Comparison of ENCODE assay signal across 18 cellular contexts in the genomic region with DNA sequence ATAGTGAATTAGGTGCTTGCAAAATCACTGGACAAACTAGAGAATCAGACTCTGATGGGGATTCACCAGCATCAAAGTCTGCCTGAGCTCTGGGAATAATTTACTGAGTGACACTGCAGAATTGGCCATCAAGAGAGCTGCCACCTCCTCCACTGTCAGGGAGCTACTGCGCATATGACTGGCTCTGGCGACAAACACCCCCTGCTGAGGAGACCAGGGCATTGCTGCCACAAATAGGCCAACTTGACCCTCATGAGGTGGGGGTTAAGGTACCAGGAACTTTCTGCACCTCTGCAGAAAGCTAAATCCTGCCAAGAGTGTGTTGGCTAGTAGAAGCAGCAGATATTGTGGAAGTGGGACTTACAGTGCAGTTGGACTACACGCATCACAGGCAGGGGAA.
A peak's percentile ranks its signal among the peaks of the same experiment; 100 is the strongest.
DNase-seq lines count a peak whose midpoint lies in the region; ATAC-seq, FAIRE-seq and TF ChIP-seq lines count a peak whose summit lies in the region.
"Had no signal": no experiment of that assay in that cellular context is flagged by ENCODE, and none has a peak within 500 bp of the region (broad histone marks: within the 10 kb centered on the region; RNA-seq: fewer than 3 reads in every experiment).

No MANE protein-coding gene starts in this region.

- H3K79me2 ChIP-seq in DND-41 (ENCODE audit: insufficient read depth, low read length) (no peaks in the 10 kb centered on the region), GM23338 (replicated peaks; ENCODE audit: insufficient read depth) (no peaks in the 10 kb centered on the region), GM12878 (ENCODE audit: control insufficient read depth, insufficient read depth, low read length) (no peaks in the 10 kb centered on the region)

- DNase-seq in DND-41: no peak
- peak; percentile 35 for DNase-seq in GM23338 (ENCODE audit: low spot score)
- DNase-seq in GM12878 (ENCODE audit: low read depth, low spot score): no peak
- DNase-seq in left lobe of liver (ENCODE audit: low spot score): no peak
- DNase-seq in posterior cingulate gyrus: no peak
- DNase-seq in kidney: no peak
- DNase-seq: AML-193, Caco-2, DMS153, EL, H9, NCI-H1417, NCI-H1930, NCI-H774, SK-N-SH had no signal

- TF ChIP-seq POLR2A in GM12878 (IDR thresholded peaks at IDR 0.05; ENCODE audit: low read depth, low read length): no peak

- no peak for TF ChIP-seq EP300 in GM12878 (IDR thresholded peaks at IDR 0.05; ENCODE audit: borderline replicate concordance in 1 of 2, control insufficient read depth in 1 of 2, low read depth in 2 of 2, low read length in 2 of 2)

- no peak overlapping the region for H3K4me3 ChIP-seq in DND-41 (ENCODE audit: low read depth in 1 of 2, low read length in 2 of 2)
- no peak overlapping the region for H3K4me3 ChIP-seq in GM23338
- H3K4me3 ChIP-seq in GM12878: no peak overlapping the region
- no peak overlapping the region for H3K4me3 ChIP-seq in kidney (ENCODE audit: low read length in 2 of 2)

- POLR2A ChIA-PET in GM12878 (lab: Charles Lee): no interaction called here

- H3K9me3 ChIP-seq in DND-41 (ENCODE audit: insufficient read depth, low read length, severe bottlenecking) (no peaks in the 10 kb centered on the region), GM12878 (replicated peaks; ENCODE audit: control insufficient read depth, insufficient read depth, low read length) (no peaks in the 10 kb centered on the region), kidney (ENCODE audit: control insufficient read depth in 1 of 2, low read length in 2 of 2) (no peaks in the 10 kb centered on the region)
- H3K9me3 ChIP-seq: Caco-2, SK-N-SH had no signal

- H4K20me1 ChIP-seq in DND-41 (ENCODE audit: insufficient read depth, low read length): no peaks in the 10 kb centered on the region
- H4K20me1 ChIP-seq in GM23338 (replicated peaks; ENCODE audit: insufficient read depth): no peaks in the 10 kb centered on the region
- no peaks in the 10 kb centered on the region for H4K20me1 ChIP-seq in GM12878 (ENCODE audit: control insufficient read depth, insufficient read depth)

- no peaks in the 10 kb centered on the region for H3F3A ChIP-seq in GM23338 (replicated peaks; ENCODE audit: low read depth)

- H3K36me3 Mint-ChIP-seq in GM23338 (ENCODE audit: low read depth): peaks cover 3% of the 10 kb centered on the region; the same call in 2 of the 3 replicates

- in situ Hi-C loops in GM12878 (cut with MboI): no loop called here

- H3K4me2 ChIP-seq in DND-41 (ENCODE audit: insufficient read depth, low read length) (no peak overlapping the region), GM23338 (no peak overlapping the region), GM12878 (ENCODE audit: control insufficient read depth, insufficient read depth) (no peak overlapping the region)
- H3K4me2 ChIP-seq: SK-N-SH had no signal

- H2AFZ ChIP-seq in DND-41 (ENCODE audit: low read depth, low read length) (no peak overlapping the region), GM23338 (no peak overlapping the region), GM12878 (ENCODE audit: control insufficient read depth, low read depth, low read length) (no peak overlapping the region)

- RAD21 ChIA-PET in GM12878 (lab: Charles Lee; ENCODE audit: unreplicated experiment): interaction anchor here (1.1 kb wide), 2 partner anchors 24 to 88 kb away, joined by 3 read pairs; a partner anchor contains a TSS

- H3K27me3 Mint-ChIP-seq in GM23338 (ENCODE audit: insufficient read depth, low read depth, poor library complexity): peaks cover 13% of the 10 kb centered on the region

- H3K27ac Mint-ChIP-seq in GM23338: 0 out of 2 replicates have a peak overlapping the region, but pooled peaks have one; percentile 35

- no peaks in the 10 kb centered on the region for H3K9me3 Mint-ChIP-seq in GM23338
- H3K9me3 Mint-ChIP-seq: H9 had no signal

- CTCF ChIA-PET in GM12878 (lab: Yijun Ruan, JAX): interaction anchor here (2.8 to 5.5 kb wide), 3 partner anchors 9 to 88 kb away, joined by 11 to 32 read pairs (median 20); a partner anchor contains a TSS

- TF ChIP-seq CTCF in DND-41 (IDR thresholded peaks at IDR 0.05; ENCODE audit: borderline replicate concordance, extremely low read depth, low read length, poor library complexity, severe bottlenecking): peak; percentile 20
- peak in 1 of 2 experiments; percentile 21; a peak in 2 of 4 replicates for TF ChIP-seq CTCF in GM23338 (conservative IDR thresholded peaks at IDR 0.05; ENCODE audit: low read depth in 2 of 2)
- TF ChIP-seq CTCF in GM12878 (IDR thresholded peaks at IDR 0.05 in 2 of 3, conservative IDR thresholded peaks at IDR 0.05 in 1 of 3; ENCODE audit: control insufficient read depth in 2 of 3, extremely low read depth in 1 of 3, insufficient read depth in 1 of 3, low read depth in 3 of 3, low read length in 3 of 3): no peak
- no peak for TF ChIP-seq CTCF in kidney (IDR thresholded peaks at IDR 0.05; ENCODE audit: borderline replicate concordance, extremely low read depth, insufficient read depth)

- H3K4me3 Mint-ChIP-seq in GM23338: no peak overlapping the region
- H3K4me3 Mint-ChIP-seq: CD14-positive monocyte, H9 had no signal

- H3K9ac ChIP-seq in DND-41 (ENCODE audit: low read depth, low read length): no peak overlapping the region
- H3K9ac ChIP-seq in GM12878 (ENCODE audit: control insufficient read depth, insufficient read depth, low read length): no peak overlapping the region
- H3K9ac ChIP-seq in kidney (ENCODE audit: low read length in 2 of 2): no peak overlapping the region
- H3K9ac ChIP-seq: SK-N-SH had no signal

- no peak for FAIRE-seq in GM12878 (lab: Jason Lieb, UNC)
- FAIRE-seq in kidney (lab: Jason Lieb, UNC): no peak

- SMC1A ChIA-PET in GM12878 (lab: Charles Lee; ENCODE audit: uncharacterized antibody, unreplicated experiment): interaction anchor here (1.7 kb wide), 1 partner anchor 95 kb away, joined by 3 read pairs; a partner anchor contains a TSS

- H3K27me3 ChIP-seq in DND-41 (ENCODE audit: insufficient read depth, low read length, poor library complexity) (no peaks in the 10 kb centered on the region), GM23338 (ENCODE audit: insufficient read depth) (no peaks in the 10 kb centered on the region), GM12878 (replicated peaks in 1 of 2; ENCODE audit: control insufficient read depth in 2 of 2, insufficient read depth in 2 of 2, low read length in 1 of 2) (no peaks in the 10 kb centered on the region)

- no peak for TF ChIP-seq RAD21 in GM12878 (IDR thresholded peaks at IDR 0.05; ENCODE audit: insufficient read depth, low read depth, low read length)

- peaks cover 21% of the 10 kb centered on the region for H3K4me1 Mint-ChIP-seq in GM23338

- H3K4me1 ChIP-seq in DND-41 (ENCODE audit: insufficient read depth, low read length): no peaks in the 10 kb centered on the region
- no peaks in the 10 kb centered on the region; the same call in 1 of the 2 replicates for H3K4me1 ChIP-seq in GM23338 (ENCODE audit: insufficient read depth)
- no peaks in the 10 kb centered on the region for H3K4me1 ChIP-seq in GM12878 (ENCODE audit: control insufficient read depth, insufficient read depth, low read length)
- peaks cover 0 to 3% of the 10 kb centered on the region in 2 donors for H3K4me1 ChIP-seq in kidney (ENCODE audit: control insufficient read depth in 1 of 2, insufficient read depth in 1 of 2, low read depth in 1 of 2, low read length in 2 of 2)
- H3K4me1 ChIP-seq: Caco-2 had no signal

- H3K9me2 ChIP-seq in GM23338 (ENCODE audit: insufficient read depth): no peaks in the 10 kb centered on the region
- H3K9me2 ChIP-seq: SK-N-SH had no signal

- intact Hi-C loops in GM12878 (cut with micrococcal nuclease; ENCODE audit: unreplicated experiment): no loop called here
- intact Hi-C loops in posterior cingulate gyrus (cut with DNase I): no loop called here
- intact Hi-C loops in kidney (cut with DNase I): no loop called here

- H3K36me3 ChIP-seq in DND-41 (ENCODE audit: insufficient read depth, low read length) (no peaks in the 10 kb centered on the region), GM23338 (ENCODE audit: insufficient read depth) (no peaks in the 10 kb centered on the region), GM12878 (ENCODE audit: control insufficient read depth in 2 of 2, insufficient read depth in 2 of 2, low read length in 1 of 2) (no peaks in the 10 kb centered on the region; a peak in 1 of 4 replicates), kidney (ENCODE audit: control insufficient read depth in 1 of 2, insufficient read depth in 2 of 2, low read length in 2 of 2) (peaks cover 0 to 9% of the 10 kb centered on the region in 2 donors)

- no peak for ATAC-seq in DND-41 (ENCODE audit: insufficient read depth, low read depth)
- ATAC-seq in GM23338: peak; percentile 53; the same call in 2 of the 3 replicates
- ATAC-seq in GM12878: peak; percentile 36; the same call in 1 of the 3 replicates
- peak; percentile 48 for ATAC-seq in left lobe of liver
- ATAC-seq in HG03045 (IDR thresholded peaks at IDR 0.05; ENCODE audit: unreplicated experiment): no peak
- no peak for ATAC-seq in GM21360 (IDR thresholded peaks at IDR 0.05; ENCODE audit: unreplicated experiment)

- H3K27ac ChIP-seq in DND-41 (ENCODE audit: low read length): no peak overlapping the region
- H3K27ac ChIP-seq in GM23338 (ENCODE audit: low read depth): no peak overlapping the region
- H3K27ac ChIP-seq in GM12878 (ENCODE audit: control insufficient read depth, insufficient read depth): no peak overlapping the region
- no peak overlapping the region for H3K27ac ChIP-seq in kidney (ENCODE audit: low read depth in 2 of 2, low read length in 2 of 2)

- BruUV-seq in GM12878 (replicated peaks; lab: Mats Ljungman, UMichigan): no TSS peak

- 98% methylated on average over 3 of the region's 3 CpGs for WGBS in GM12878 (ENCODE audit: insufficient coverage, insufficient replicate concordance, low lambda C conversion rate, missing lambda C conversion rate)

TF ChIP-seq in GM23338, 12 proteins besides CTCF, POLR2A, EP300 and RAD21 (continues in another document):
- TF ChIP-seq JUNB (IDR thresholded peaks at IDR 0.05; ENCODE audit: unreplicated experiment) (no peak), EZH2 (IDR thresholded peaks at IDR 0.05; ENCODE audit: low read depth, unreplicated experiment) (no peak), EZH2phosphoT487 (IDR thresholded peaks at IDR 0.05; ENCODE audit: unreplicated experiment) (no peak), ZNF114 (CRISPR knock-in tag; IDR thresholded peaks at IDR 0.05) (no peak)

TF ChIP-seq in GM12878, 131 proteins besides CTCF, POLR2A, EP300 and RAD21 (continues in another document):
- TF ChIP-seq ZNF217 (IDR thresholded peaks at IDR 0.05) (no peak), YY1 (IDR thresholded peaks at IDR 0.05; ENCODE audit: low read depth, low read length) (no peak), MEF2A (IDR thresholded peaks at IDR 0.05; ENCODE audit: insufficient read depth, low read depth, low read length) (no peak), BMI1 (IDR thresholded peaks at IDR 0.05; ENCODE audit: borderline replicate concordance) (no peak), ZNF622 (IDR thresholded peaks at IDR 0.05) (no peak), SMARCA5 (IDR thresholded peaks at IDR 0.05) (no peak), CEBPB (IDR thresholded peaks at IDR 0.05; ENCODE audit: borderline replicate concordance in 1 of 2, low read depth in 2 of 2, low read length in 2 of 2) (no peak), POLR2AphosphoS2 (IDR thresholded peaks at IDR 0.05; ENCODE audit: low read depth, low read length) (no peak)

Comparison
In these comparisons a context has a peak if more than half of its experiments do, and no peak if none do; other contexts are left out.
1. ATAC-seq: peak in GM23338 (single experiment), GM12878 (single experiment) and left lobe of liver (single experiment); none in DND-41 (single experiment), HG03045 (single experiment) and GM21360 (single experiment).